Comparison of ENCODE assay signal across 1 cellular context in the genomic region with DNA sequence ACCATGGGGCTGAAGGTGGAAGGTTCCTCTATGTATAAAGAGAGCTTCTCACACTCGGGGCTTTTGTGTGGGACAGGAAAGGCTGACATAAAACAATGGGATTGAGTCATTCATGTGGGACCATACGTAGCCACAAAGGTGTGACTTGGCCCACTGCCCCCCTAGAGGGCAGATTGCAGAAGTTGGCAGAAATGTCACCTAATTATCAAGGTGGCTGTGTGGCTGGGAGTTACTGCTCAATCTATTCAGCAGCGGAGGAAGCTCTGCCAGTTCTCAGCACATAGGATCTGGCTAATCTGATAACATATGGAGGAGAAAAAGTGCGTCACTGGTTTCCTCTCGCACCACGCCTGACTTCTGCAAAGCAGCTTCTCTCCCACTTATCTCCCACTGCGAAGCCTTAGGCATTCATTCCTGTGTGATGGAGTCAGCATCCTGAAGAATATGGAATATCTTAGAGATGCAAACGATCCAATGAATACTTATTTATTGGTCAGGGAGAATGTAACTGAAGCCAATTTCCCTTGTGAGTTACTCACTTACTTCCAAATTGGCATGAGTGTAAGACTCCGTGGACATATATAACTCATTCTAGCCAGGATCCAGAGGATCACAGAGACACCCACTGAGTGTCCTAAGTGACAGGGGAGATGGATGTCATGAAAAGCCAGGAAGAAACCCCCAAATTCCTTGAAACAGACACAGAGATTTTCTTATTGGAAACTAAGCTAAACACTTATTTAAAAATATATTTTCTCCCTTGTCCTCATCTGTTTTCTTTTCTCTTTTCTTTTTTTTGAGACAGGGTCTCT.
TF ChIP-seq lines count a peak whose summit lies in the region.

No MANE protein-coding gene starts in this region.

TF ChIP-seq in HEK293, 187 proteins besides CTCF, POLR2A, EP300 and RAD21 (continued from another document):
- TF ChIP-seq, protein P1, sequence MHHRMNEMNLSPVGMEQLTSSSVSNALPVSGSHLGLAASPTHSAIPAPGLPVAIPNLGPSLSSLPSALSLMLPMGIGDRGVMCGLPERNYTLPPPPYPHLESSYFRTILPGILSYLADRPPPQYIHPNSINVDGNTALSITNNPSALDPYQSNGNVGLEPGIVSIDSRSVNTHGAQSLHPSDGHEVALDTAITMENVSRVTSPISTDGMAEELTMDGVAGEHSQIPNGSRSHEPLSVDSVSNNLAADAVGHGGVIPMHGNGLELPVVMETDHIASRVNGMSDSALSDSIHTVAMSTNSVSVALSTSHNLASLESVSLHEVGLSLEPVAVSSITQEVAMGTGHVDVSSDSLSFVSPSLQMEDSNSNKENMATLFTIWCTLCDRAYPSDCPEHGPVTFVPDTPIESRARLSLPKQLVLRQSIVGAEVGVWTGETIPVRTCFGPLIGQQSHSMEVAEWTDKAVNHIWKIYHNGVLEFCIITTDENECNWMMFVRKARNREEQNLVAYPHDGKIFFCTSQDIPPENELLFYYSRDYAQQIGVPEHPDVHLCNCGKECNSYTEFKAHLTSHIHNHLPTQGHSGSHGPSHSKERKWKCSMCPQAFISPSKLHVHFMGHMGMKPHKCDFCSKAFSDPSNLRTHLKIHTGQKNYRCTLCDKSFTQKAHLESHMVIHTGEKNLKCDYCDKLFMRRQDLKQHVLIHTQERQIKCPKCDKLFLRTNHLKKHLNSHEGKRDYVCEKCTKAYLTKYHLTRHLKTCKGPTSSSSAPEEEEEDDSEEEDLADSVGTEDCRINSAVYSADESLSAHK (tag by site-specific recombination; IDR thresholded peaks at IDR 0.05), result 0 out of 2 replicates have a peak, but pooled peaks have one; percentile 57
- peak; percentile 65 for TF ChIP-seq GLIS1 (tag by site-specific recombination; IDR thresholded peaks at IDR 0.05)
- TF ChIP-seq GLI2 (tag by site-specific recombination; IDR thresholded peaks at IDR 0.05; ENCODE audit: borderline replicate concordance, low read depth), result no peak
- no peak for TF ChIP-seq ZNF518A (tag by site-specific recombination; conservative IDR thresholded peaks at IDR 0.05; ENCODE audit: low read depth)
- TF ChIP-seq REPIN1 (tag by site-specific recombination; IDR thresholded peaks at IDR 0.05; ENCODE audit: low read depth), result no peak
- TF ChIP-seq ZBTB49 (tag by site-specific recombination; IDR thresholded peaks at IDR 0.05; ENCODE audit: low read depth), result no peak
- no peak for TF ChIP-seq ZNF366 (tag by site-specific recombination; conservative IDR thresholded peaks at IDR 0.05)
- TF ChIP-seq ZNF398 (tag by site-specific recombination; IDR thresholded peaks at IDR 0.05), result 0 out of 2 replicates have a peak, but pooled peaks have one; percentile 11
- no peak for TF ChIP-seq MYNN (tag by site-specific recombination; IDR thresholded peaks at IDR 0.05; ENCODE audit: borderline replicate concordance)
- TF ChIP-seq, protein P2, sequence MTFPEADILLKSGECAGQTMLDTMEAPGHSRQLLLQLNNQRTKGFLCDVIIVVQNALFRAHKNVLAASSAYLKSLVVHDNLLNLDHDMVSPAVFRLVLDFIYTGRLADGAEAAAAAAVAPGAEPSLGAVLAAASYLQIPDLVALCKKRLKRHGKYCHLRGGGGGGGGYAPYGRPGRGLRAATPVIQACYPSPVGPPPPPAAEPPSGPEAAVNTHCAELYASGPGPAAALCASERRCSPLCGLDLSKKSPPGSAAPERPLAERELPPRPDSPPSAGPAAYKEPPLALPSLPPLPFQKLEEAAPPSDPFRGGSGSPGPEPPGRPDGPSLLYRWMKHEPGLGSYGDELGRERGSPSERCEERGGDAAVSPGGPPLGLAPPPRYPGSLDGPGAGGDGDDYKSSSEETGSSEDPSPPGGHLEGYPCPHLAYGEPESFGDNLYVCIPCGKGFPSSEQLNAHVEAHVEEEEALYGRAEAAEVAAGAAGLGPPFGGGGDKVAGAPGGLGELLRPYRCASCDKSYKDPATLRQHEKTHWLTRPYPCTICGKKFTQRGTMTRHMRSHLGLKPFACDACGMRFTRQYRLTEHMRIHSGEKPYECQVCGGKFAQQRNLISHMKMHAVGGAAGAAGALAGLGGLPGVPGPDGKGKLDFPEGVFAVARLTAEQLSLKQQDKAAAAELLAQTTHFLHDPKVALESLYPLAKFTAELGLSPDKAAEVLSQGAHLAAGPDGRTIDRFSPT (tag by site-specific recombination; IDR thresholded peaks at IDR 0.05), result peak; percentile 85
- no peak for TF ChIP-seq ZNF501 (tag by site-specific recombination; IDR thresholded peaks at IDR 0.05)
- 0 out of 2 replicates have a peak, but pooled peaks have one; percentile 18 for TF ChIP-seq ZFHX2 (tag by site-specific recombination; conservative IDR thresholded peaks at IDR 0.05)
- TF ChIP-seq ZSCAN4 (tag by site-specific recombination; IDR thresholded peaks at IDR 0.05), result no peak
- no peak for TF ChIP-seq OSR2 (tag by site-specific recombination; IDR thresholded peaks at IDR 0.05)
- TF ChIP-seq ZNF19 (tag by site-specific recombination; IDR thresholded peaks at IDR 0.05; ENCODE audit: low read depth), result no peak
- TF ChIP-seq, protein P3, sequence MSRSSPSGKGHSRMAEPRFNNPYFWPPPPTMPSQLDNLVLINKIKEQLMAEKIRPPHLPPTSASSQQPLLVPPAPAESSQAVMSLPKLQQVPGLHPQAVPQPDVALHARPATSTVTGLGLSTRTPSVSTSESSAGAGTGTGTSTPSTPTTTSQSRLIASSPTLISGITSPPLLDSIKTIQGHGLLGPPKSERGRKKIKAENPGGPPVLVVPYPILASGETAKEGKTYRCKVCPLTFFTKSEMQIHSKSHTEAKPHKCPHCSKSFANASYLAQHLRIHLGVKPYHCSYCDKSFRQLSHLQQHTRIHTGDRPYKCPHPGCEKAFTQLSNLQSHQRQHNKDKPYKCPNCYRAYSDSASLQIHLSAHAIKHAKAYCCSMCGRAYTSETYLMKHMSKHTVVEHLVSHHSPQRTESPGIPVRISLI (tag by site-specific recombination; IDR thresholded peaks at IDR 0.05), result no peak
- no peak for TF ChIP-seq ZNF138 (tag by site-specific recombination; IDR thresholded peaks at IDR 0.05; ENCODE audit: borderline replicate concordance)
- TF ChIP-seq REST (tag by site-specific recombination; IDR thresholded peaks at IDR 0.05), result no peak
- no peak; the same call in 1 of the 2 replicates for TF ChIP-seq ZFP37 (tag by site-specific recombination; IDR thresholded peaks at IDR 0.05)
- TF ChIP-seq ZNF629 (tag by site-specific recombination; IDR thresholded peaks at IDR 0.05), result peak; percentile 48
- no peak for TF ChIP-seq ZNF664 (tag by site-specific recombination; IDR thresholded peaks at IDR 0.05)
- TF ChIP-seq SCRT1 (tag by site-specific recombination; IDR thresholded peaks at IDR 0.05; ENCODE audit: borderline replicate concordance), result no peak
- TF ChIP-seq, protein P4, sequence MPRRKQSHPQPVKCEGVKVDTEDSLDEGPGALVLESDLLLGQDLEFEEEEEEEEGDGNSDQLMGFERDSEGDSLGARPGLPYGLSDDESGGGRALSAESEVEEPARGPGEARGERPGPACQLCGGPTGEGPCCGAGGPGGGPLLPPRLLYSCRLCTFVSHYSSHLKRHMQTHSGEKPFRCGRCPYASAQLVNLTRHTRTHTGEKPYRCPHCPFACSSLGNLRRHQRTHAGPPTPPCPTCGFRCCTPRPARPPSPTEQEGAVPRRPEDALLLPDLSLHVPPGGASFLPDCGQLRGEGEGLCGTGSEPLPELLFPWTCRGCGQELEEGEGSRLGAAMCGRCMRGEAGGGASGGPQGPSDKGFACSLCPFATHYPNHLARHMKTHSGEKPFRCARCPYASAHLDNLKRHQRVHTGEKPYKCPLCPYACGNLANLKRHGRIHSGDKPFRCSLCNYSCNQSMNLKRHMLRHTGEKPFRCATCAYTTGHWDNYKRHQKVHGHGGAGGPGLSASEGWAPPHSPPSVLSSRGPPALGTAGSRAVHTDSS (tag by site-specific recombination; IDR thresholded peaks at IDR 0.05), result no peak
- TF ChIP-seq ZNF600 (tag by site-specific recombination; IDR thresholded peaks at IDR 0.05), result 0 out of 2 replicates have a peak, but pooled peaks have one; percentile 31
